In genomic region chr10:14839305-14839695, GRCh38 we compare ENCODE assay signal across 8 cellular contexts. TPM values are rescaled to one million over a fixed set of nuclear protein-coding genes. Genes with fewer than 3 reads are reported as not detected.
DNase-seq lines count a peak whose midpoint lies in the region; ATAC-seq and TF ChIP-seq lines count a peak whose summit lies in the region.

No MANE protein-coding gene starts in this region.

- H3K4me1 ChIP-seq in Peyer's patch (peaks cover 0 to 19% (median 3%) of the 10 kb centered on the region in 4 donors), ovary (ENCODE audit: insufficient read depth) (no peaks in the 10 kb centered on the region)

- peak overlapping the region; percentile 83 to 93 (median 92) for H3K27ac ChIP-seq in Peyer's patch
- H3K27ac ChIP-seq in ovary, result peak overlapping the region in 1 of 2 donors; percentile 92

- TF ChIP-seq POLR2A in Peyer's patch (IDR thresholded peaks at IDR 0.05) (no peak), erythroblast (IDR thresholded peaks at IDR 0.05; ENCODE audit: low read length) (no peak), ovary (IDR thresholded peaks at IDR 0.05) (no peak)

- DNase-seq in GM12865 (ENCODE audit: low read depth) (peak; percentile 22), Peyer's patch (peak in 1 of 3 donors; percentile 53), erythroblast (lab: John Stamatoyannopoulos, UW) (peak; percentile 38 to 51), ovary (no peak), COR-L47 (lab: John Stamatoyannopoulos, UW) (no peak)

- peak overlapping the region; percentile 55 for H3K4me3 ChIP-seq in GM12865 (ENCODE audit: low read depth, low read length)
- peak overlapping the region; percentile 72 to 97 (median 86) for H3K4me3 ChIP-seq in Peyer's patch
- peak overlapping the region; percentile 98 for H3K4me3 ChIP-seq in ovary

- peaks cover 0 to 34% (median 0%) of the 10 kb centered on the region in 3 donors for H3K36me3 ChIP-seq in Peyer's patch
- no peaks in the 10 kb centered on the region for H3K36me3 ChIP-seq in ovary

- 6 to 11% (median 7%) methylated on average over 14 of the region's 14 CpGs for WGBS in ovary, 3 donors

- H3K9me3 ChIP-seq in Peyer's patch (no peaks in the 10 kb centered on the region), ovary (no peaks in the 10 kb centered on the region)

- intact Hi-C loops in ovary (cut with DNase I), result loop anchor here in 1 of 4 donors (10.0 kb wide), 1 partner anchor 256 kb away; the partner anchor contains the start of gene RPP38

- no peak for TF ChIP-seq EP300 in ovary (IDR thresholded peaks at IDR 0.05)

- TF ChIP-seq CTCF in GM12865 (IDR thresholded peaks at IDR 0.05; ENCODE audit: insufficient read depth, low read depth, low read length, missing control alignments) (no peak), Peyer's patch (IDR thresholded peaks at IDR 0.05) (no peak), ovary (IDR thresholded peaks at IDR 0.05) (no peak)

- H3K27me3 ChIP-seq in Peyer's patch, result no peaks in the 10 kb centered on the region
- no peaks in the 10 kb centered on the region for H3K27me3 ChIP-seq in ovary

- ATAC-seq in HG03521 (IDR thresholded peaks at IDR 0.05; ENCODE audit: unreplicated experiment) (no peak), HG03354 (IDR thresholded peaks at IDR 0.05; ENCODE audit: poor library complexity, severe bottlenecking, unreplicated experiment) (no peak), GM21825 (IDR thresholded peaks at IDR 0.05; ENCODE audit: unreplicated experiment) (no peak)

RNA-seq across cellular contexts. Expression of gene HSPA14, which starts 1.2 kb away (rescaled TPM):
- total RNA-seq in Peyer's patch (10 to 100 TPM; 11.4 to 20.6 (median 12.0) TPM), ovary (10 to 100 TPM in 4 of 7 donors, 1 to 10 TPM in 3; 7.7 to 13.6 (median 10.6) TPM)
- polyA plus RNA-seq in ovary, result 1 to 10 TPM; 7.5 to 7.8 TPM

RNA-seq across cellular contexts. Expression of gene MSANTD7, which starts 1.2 kb away (rescaled TPM):
- total RNA-seq in Peyer's patch, result 10 to 100 TPM in 3 of 4 donors, 1 to 10 TPM in 1; 9.1 to 12.8 (median 10.3) TPM
- total RNA-seq in ovary, result 10 to 100 TPM in 3 of 7 donors, 1 to 10 TPM in 4; 9.2 to 15.1 (median 9.9) TPM
- 1 to 10 TPM; 6.7 to 9.3 TPM for polyA plus RNA-seq in ovary

RNA-seq across cellular contexts. Expression of gene CDNF, which starts 1.5 kb away (rescaled TPM):
- 1 to 10 TPM in 3 of 4 donors, not detected in 1; 3.1 to 6.7 (median 4.0) TPM for total RNA-seq in Peyer's patch
- total RNA-seq in ovary, result 1 to 10 TPM; 1.5 to 6.0 (median 4.4) TPM
- polyA plus RNA-seq in ovary, result 1 to 10 TPM; 2.9 to 3.4 TPM

RNA-seq across cellular contexts. Expression of gene SUV39H2, which starts 39.4 kb away (rescaled TPM):
- total RNA-seq in Peyer's patch (10 to 100 TPM in 2 of 4 donors, 1 to 10 TPM in 2; 2.5 to 22.3 (median 9.0) TPM), ovary (10 to 100 TPM in 3 of 7 donors, 1 to 10 TPM in 4; 3.7 to 16.4 (median 9.0) TPM)
- 1 to 10 TPM; 3.0 to 5.0 TPM for polyA plus RNA-seq in ovary

Comparison
In these comparisons a context has a peak if more than half of its experiments do, and no peak if none do; other contexts are left out.
1. DNase-seq: peak in GM12865 (single experiment) and erythroblast (2 of 2); none in ovary (0 of 5) and COR-L47 (single experiment).
2. Peak in every context shown above with its lines, with median percentiles within 50 percentile points of each other: H3K4me3 ChIP-seq.